15 cellular contexts compared by ENCODE assay signal in genomic region chr14:69632752-69633151, GRCh38. TPM values are rescaled to one million over a fixed set of nuclear protein-coding genes. Genes with fewer than 3 reads are reported as not detected.
DNase-seq lines count a peak whose midpoint lies in the region; ATAC-seq lines count a peak whose summit lies in the region.
"Had no signal": no experiment of that assay in that cellular context is flagged by ENCODE, and none has a peak within 500 bp of the region (broad histone marks: within the 10 kb centered on the region; RNA-seq: fewer than 3 reads in every experiment).

No MANE protein-coding gene starts in this region.

- ATAC-seq in stimulated activated memory B cell treated with anti-CD40 and anti-IgM and Interleukin-4, amounts not matched to agents 10 μg/mL and 1 μg/mL and 100 μg/mL, for 72 hours = no peak

- CTCF ChIA-PET in activated naive CD4-positive, alpha-beta T cell treated with anti-CD3 and anti-CD28 coated beads for 36 hours (lab: Charles Lee) = interaction anchor here (1.7 kb wide), 1 partner anchor 50 kb away, joined by 5 read pairs; no protein-coding TSS in a partner anchor

- H3K27me3 Mint-ChIP-seq in activated naive CD4-positive, alpha-beta T cell treated with anti-CD3 and anti-CD28 coated beads for 36 hours (ENCODE audit: low read depth) = no peaks in the 10 kb centered on the region
- peaks cover 3 to 10% (median 5%) of the 10 kb centered on the region in 3 donors for H3K27me3 Mint-ChIP-seq in immature natural killer cell (ENCODE audit: low read depth in 3 of 3)
- no peaks in the 10 kb centered on the region for H3K27me3 Mint-ChIP-seq in stimulated activated memory B cell treated with anti-CD40 and anti-IgM and Interleukin-4, amounts not matched to agents 10 μg/mL and 1 μg/mL and 100 μg/mL, for 72 hours

- DNase-seq in activated naive CD4-positive, alpha-beta T cell treated with anti-CD3 and anti-CD28 coated beads for 36 hours = no peak
- no peak for DNase-seq in activated naive CD4-positive, alpha-beta T cell treated with anti-CD3 and anti-CD28 coated beads, Interleukin-2, amount 50 U/mL, for 16 hours
- DNase-seq in NCI-H69 (lab: John Stamatoyannopoulos, UW) (peak; percentile 76), immature natural killer cell (no peak), HuH-7.5 (ENCODE audit: low spot score) (no peak), NCI-H1105 (lab: John Stamatoyannopoulos, UW) (no peak)
- no peak for DNase-seq in activated CD4-positive, CD25-positive, alpha-beta regulatory T cell (lab: John Stamatoyannopoulos, UW)
- DNase-seq: activated effector memory CD4-positive, alpha-beta T cell treated with Interleukin-2 at 50 U/mL for 16 hours; hippocampal formation; NCI-H1092 treated with DMSO at 0.1 percent for 48 hours; NCI-H2227 treated with DMSO at 0.1 percent for 48 hours; pancreas had no signal

- peaks cover 99% of the 10 kb centered on the region for H3K4me1 Mint-ChIP-seq in activated naive CD4-positive, alpha-beta T cell treated with anti-CD3 and anti-CD28 coated beads for 36 hours (ENCODE audit: low read depth)
- H3K4me1 Mint-ChIP-seq in immature natural killer cell = peaks cover 95 to 100% of the 10 kb centered on the region in 2 donors
- peaks cover 96% of the 10 kb centered on the region for H3K4me1 Mint-ChIP-seq in stimulated activated memory B cell treated with anti-CD40 and anti-IgM and Interleukin-4, amounts not matched to agents 10 μg/mL and 1 μg/mL and 100 μg/mL, for 72 hours

- H3K36me3 Mint-ChIP-seq in activated naive CD4-positive, alpha-beta T cell treated with anti-CD3 and anti-CD28 coated beads for 36 hours (ENCODE audit: low read depth) = peaks cover 7% of the 10 kb centered on the region
- H3K36me3 Mint-ChIP-seq in immature natural killer cell = no peaks in the 10 kb centered on the region
- H3K36me3 Mint-ChIP-seq in stimulated activated memory B cell treated with anti-CD40 and anti-IgM and Interleukin-4, amounts not matched to agents 10 μg/mL and 1 μg/mL and 100 μg/mL, for 72 hours = peaks cover 22% of the 10 kb centered on the region

- peak overlapping the region; percentile 46 for H3K27ac Mint-ChIP-seq in activated naive CD4-positive, alpha-beta T cell treated with anti-CD3 and anti-CD28 coated beads for 36 hours
- peak overlapping the region; percentile 8 to 68 (median 46) for H3K27ac Mint-ChIP-seq in immature natural killer cell
- H3K27ac Mint-ChIP-seq in stimulated activated memory B cell treated with anti-CD40 and anti-IgM and Interleukin-4, amounts not matched to agents 10 μg/mL and 1 μg/mL and 100 μg/mL, for 72 hours = peak overlapping the region; percentile 79

- H3K9me3 Mint-ChIP-seq in activated naive CD4-positive, alpha-beta T cell treated with anti-CD3 and anti-CD28 coated beads for 36 hours = no peaks in the 10 kb centered on the region
- no peaks in the 10 kb centered on the region for H3K9me3 Mint-ChIP-seq in immature natural killer cell
- H3K9me3 Mint-ChIP-seq in stimulated activated memory B cell treated with anti-CD40 and anti-IgM and Interleukin-4, amounts not matched to agents 10 μg/mL and 1 μg/mL and 100 μg/mL, for 72 hours = no peaks in the 10 kb centered on the region

- intact Hi-C loops in activated naive CD4-positive, alpha-beta T cell treated with anti-CD3 and anti-CD28 coated beads for 36 hours (cut with micrococcal nuclease) = no loop called here

- no peak overlapping the region for H3K4me3 Mint-ChIP-seq in activated naive CD4-positive, alpha-beta T cell treated with anti-CD3 and anti-CD28 coated beads for 36 hours
- H3K4me3 Mint-ChIP-seq in immature natural killer cell = peak overlapping the region in 4 of 5 donors; percentile 7 to 38 (median 23)
- no peak overlapping the region for H3K4me3 Mint-ChIP-seq in stimulated activated memory B cell treated with anti-CD40 and anti-IgM and Interleukin-4, amounts not matched to agents 10 μg/mL and 1 μg/mL and 100 μg/mL, for 72 hours

RNA-seq across cellular contexts. Expression of gene SUSD6, which starts 21.4 kb away (rescaled TPM):
- total RNA-seq in activated naive CD4-positive, alpha-beta T cell treated with anti-CD3 and anti-CD28 coated beads for 36 hours = 10 to 100 TPM; 66.6 to 69.7 TPM
- polyA plus RNA-seq in immature natural killer cell = 10 to 100 TPM; 13.0 to 24.1 (median 15.5) TPM

RNA-seq across cellular contexts. Expression of gene CCDC177, which starts 58.1 kb away (rescaled TPM):
- total RNA-seq in activated naive CD4-positive, alpha-beta T cell treated with anti-CD3 and anti-CD28 coated beads for 36 hours = not detected
- polyA plus RNA-seq in immature natural killer cell = not detected
- total RNA-seq: HepG2, pancreas, ureter had no signal
- polyA plus RNA-seq: HepG2, pancreas had no signal

Comparison
In these comparisons a context has a peak if more than half of its experiments do, and no peak if none do; other contexts are left out.
1. H3K4me3 Mint-ChIP-seq: peak in immature natural killer cell (4 of 5); none in activated naive CD4-positive, alpha-beta T cell treated with anti-CD3 and anti-CD28 coated beads for 36 hours (single experiment) and stimulated activated memory B cell treated with anti-CD40 and anti-IgM and Interleukin-4, amounts not matched to agents 10 μg/mL and 1 μg/mL and 100 μg/mL, for 72 hours (single experiment).
2. Peak in every context shown above with its lines, with median percentiles within 50 percentile points of each other: H3K27ac Mint-ChIP-seq.